In the genomic region with DNA sequence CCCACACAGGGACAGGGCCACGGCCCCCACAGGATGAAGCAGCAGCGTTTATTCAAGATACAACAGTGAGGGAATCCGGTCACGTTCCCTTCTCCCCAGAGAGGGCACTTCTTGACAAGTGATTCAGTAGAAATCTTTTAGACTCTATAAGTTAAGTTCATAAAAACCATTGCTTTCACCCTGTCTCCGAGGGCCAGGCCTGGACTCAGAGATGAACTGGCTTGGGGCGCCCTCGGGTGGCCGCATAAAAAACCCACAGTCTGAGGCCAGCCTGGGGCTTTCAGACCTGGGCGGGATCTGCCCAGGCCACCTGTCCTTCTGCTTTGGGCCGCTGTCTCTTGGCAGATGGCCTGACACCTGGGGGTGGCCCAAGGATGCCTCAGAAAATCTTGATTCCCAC, we compare ENCODE assay signal across 8 cellular contexts. TPM values are rescaled to one million over a fixed set of nuclear protein-coding genes. Genes with fewer than 3 reads are reported as not detected.
DNase-seq lines count a peak whose midpoint lies in the region; ATAC-seq and TF ChIP-seq lines count a peak whose summit lies in the region.
"Not testable (repeated sequence)": the region's sequence is repeated elsewhere in the genome, so short reads cannot be mapped to it uniquely, and the experiment has no call there.

No MANE protein-coding gene starts in this region.

- not testable (repeated sequence) for H2AFZ ChIP-seq in trophoblast cell (ENCODE audit: insufficient read depth, low read length, poor library complexity)

- CTCF ChIA-PET in activated CD4-positive, alpha-beta T cell treated with anti-CD3 and anti-CD28 coated beads, Interleukin-2, amount 10 ng/mL, durations not matched to agents 7 days and 5 days (lab: Charles Lee): not testable (repeated sequence)

- H3K36me3 Mint-ChIP-seq in activated CD4-positive, alpha-beta T cell treated with anti-CD3 and anti-CD28 coated beads, Interleukin-2, amount 10 ng/mL, durations not matched to agents 7 days and 5 days (ENCODE audit: low read depth): not testable (repeated sequence)

- not testable (repeated sequence) for H4K20me1 ChIP-seq in DOHH2 (ENCODE audit: control insufficient read depth, insufficient read depth, low read depth, low read length)

- peak; percentile 62 for ATAC-seq in body of pancreas

- not testable (repeated sequence) for H3K9me2 ChIP-seq in DOHH2 (replicated peaks; ENCODE audit: control insufficient read depth, low read length)

- not testable (repeated sequence) for H3K9me3 Mint-ChIP-seq in activated CD4-positive, alpha-beta T cell treated with anti-CD3 and anti-CD28 coated beads, Interleukin-2, amount 10 ng/mL, durations not matched to agents 7 days and 5 days

- not testable (repeated sequence) for H3K14ac ChIP-seq in trophoblast cell (ENCODE audit: low read length)

- H3K79me1 ChIP-seq in trophoblast cell (ENCODE audit: low read length): not testable (repeated sequence)

- not testable (repeated sequence) for TF ChIP-seq POLR2A in body of pancreas (IDR thresholded peaks at IDR 0.05)

- H3K4me1 ChIP-seq in DOHH2 (ENCODE audit: control insufficient read depth, low read length): peaks cover 11% of the 10 kb centered on the region
- not testable (repeated sequence) for H3K4me1 ChIP-seq in body of pancreas; left ventricle myocardium inferior; trophoblast cell (ENCODE audit: control insufficient read depth in 1 of 2, insufficient read depth in 2 of 2, low read length in 2 of 2)

- H3K27me3 ChIP-seq in DOHH2 (ENCODE audit: control insufficient read depth, low read length); body of pancreas; left ventricle myocardium inferior (ENCODE audit: low read depth); trophoblast cell (ENCODE audit: insufficient read depth, low read length): not testable (repeated sequence)

- not testable (repeated sequence) for H2BK120ac ChIP-seq in trophoblast cell (ENCODE audit: insufficient read depth, low read length, poor library complexity)

- H4K12ac ChIP-seq in trophoblast cell (ENCODE audit: low read depth, low read length): not testable (repeated sequence)

- not testable (repeated sequence) for H3K4me3 Mint-ChIP-seq in activated CD4-positive, alpha-beta T cell treated with anti-CD3 and anti-CD28 coated beads, Interleukin-2, amount 10 ng/mL, durations not matched to agents 7 days and 5 days

- not testable (repeated sequence) for H3K18ac ChIP-seq in trophoblast cell (ENCODE audit: low read length)

- not testable (repeated sequence) for H3K4me2 ChIP-seq in DOHH2 (ENCODE audit: low read length); trophoblast cell (ENCODE audit: low read length)

- not testable (repeated sequence) for H3K23ac ChIP-seq in trophoblast cell (ENCODE audit: low read length)

- DNase-seq in M059J (ENCODE audit: low read depth) (peak; percentile 68), OCI-M2 (lab: John Stamatoyannopoulos, UW; ENCODE audit: unreplicated experiment) (peak; percentile 17), body of pancreas (peak; percentile 72 to 87 (median 78)), left ventricle myocardium inferior (peak; percentile 72), trophoblast cell (peak; percentile 55 to 88)
- DNase-seq in activated CD4-positive, alpha-beta T cell treated with anti-CD3 and anti-CD28 coated beads, Interleukin-2, amount 10 ng/mL, durations not matched to agents 7 days and 5 days: peak; percentile 79
- DNase-seq in stimulated activated naive CD4-positive, alpha-beta T cell (lab: John Stamatoyannopoulos, UW): peak; percentile 31 to 46 (median 43)

- H2AK5ac ChIP-seq in trophoblast cell (ENCODE audit: low read length): not testable (repeated sequence)

- not testable (repeated sequence) for H2BK5ac ChIP-seq in trophoblast cell (ENCODE audit: low read depth, low read length, poor library complexity)

- peak; percentile 29 for TF ChIP-seq CTCF in DOHH2 (IDR thresholded peaks at IDR 0.05; ENCODE audit: low read depth, low read length, poor library complexity, severe bottlenecking)
- peak in 5 of 7 experiments; percentile 14 to 73 (median 35) for TF ChIP-seq CTCF in body of pancreas (IDR thresholded peaks at IDR 0.05)
- peak; percentile 54 for TF ChIP-seq CTCF in left ventricle myocardium inferior (IDR thresholded peaks at IDR 0.05; ENCODE audit: borderline replicate concordance)

- intact Hi-C loops in body of pancreas (cut with DNase I); left ventricle myocardium inferior (cut with micrococcal nuclease): not testable (repeated sequence)

- not testable (repeated sequence) for H3K4me3 ChIP-seq in DOHH2 (ENCODE audit: low read length); body of pancreas; left ventricle myocardium inferior; trophoblast cell (ENCODE audit: low read depth, low read length)

- not testable (repeated sequence) for H3F3A ChIP-seq in DOHH2 (ENCODE audit: control insufficient read depth, insufficient read depth)

- H3K9ac ChIP-seq in trophoblast cell (ENCODE audit: low read length): not testable (repeated sequence)

- H3K27ac Mint-ChIP-seq in activated CD4-positive, alpha-beta T cell treated with anti-CD3 and anti-CD28 coated beads, Interleukin-2, amount 10 ng/mL, durations not matched to agents 7 days and 5 days: peak overlapping the region; percentile 68

- H3K79me2 ChIP-seq in DOHH2 (ENCODE audit: control insufficient read depth, low read length); trophoblast cell (ENCODE audit: control insufficient read depth, insufficient read depth, low read length, poor library complexity): not testable (repeated sequence)

- POLR2A ChIA-PET in activated CD4-positive, alpha-beta T cell treated with anti-CD3 and anti-CD28 coated beads, Interleukin-2, amount 10 ng/mL, durations not matched to agents 7 days and 5 days (lab: Charles Lee): not testable (repeated sequence)

- not testable (repeated sequence) for H4K91ac ChIP-seq in trophoblast cell (ENCODE audit: low read depth, low read length)

- 14 to 30% methylated on average over 4 to 10 of the region's 10 CpGs for WGBS in body of pancreas, 2 donors
- no CpG with 5 or more reads among the region's 10 CpGs for WGBS in trophoblast cell (ENCODE audit: extremely low coverage, insufficient coverage, insufficient read length)

- H2BK12ac ChIP-seq in trophoblast cell (ENCODE audit: low read length): not testable (repeated sequence)

- H3K4me1 Mint-ChIP-seq in activated CD4-positive, alpha-beta T cell treated with anti-CD3 and anti-CD28 coated beads, Interleukin-2, amount 10 ng/mL, durations not matched to agents 7 days and 5 days: not testable (repeated sequence)

- not testable (repeated sequence) for H4K8ac ChIP-seq in trophoblast cell (ENCODE audit: low read depth, low read length)

- not testable (repeated sequence) for H3K9me3 ChIP-seq in DOHH2 (ENCODE audit: control insufficient read depth, insufficient read depth, low read length); body of pancreas; left ventricle myocardium inferior (replicated peaks); trophoblast cell (ENCODE audit: insufficient read depth, low read depth, low read length)

- H3K27ac ChIP-seq in DOHH2 (ENCODE audit: low read depth, low read length); body of pancreas; trophoblast cell (ENCODE audit: low read depth, low read length): not testable (repeated sequence)
- peak overlapping the region; percentile 62 for H3K27ac ChIP-seq in left ventricle myocardium inferior (replicated peaks)

- H3K27me3 Mint-ChIP-seq in activated CD4-positive, alpha-beta T cell treated with anti-CD3 and anti-CD28 coated beads, Interleukin-2, amount 10 ng/mL, durations not matched to agents 7 days and 5 days: not testable (repeated sequence)

- not testable (repeated sequence) for H3K4ac ChIP-seq in trophoblast cell (ENCODE audit: low read depth, low read length)

- H3K36me3 ChIP-seq in DOHH2 (ENCODE audit: control insufficient read depth, low read length); body of pancreas (replicated peaks in 1 of 2; ENCODE audit: insufficient read depth in 1 of 2, low read depth in 2 of 2); left ventricle myocardium inferior; trophoblast cell (ENCODE audit: control insufficient read depth in 1 of 2, insufficient read depth in 2 of 2, low read length in 2 of 2): not testable (repeated sequence)

RNA-seq across cellular contexts. Expression of gene SPECC1L, which starts 11.2 kb away (rescaled TPM):
- total RNA-seq in M059J (2014; rRNA removed; shearing (Covaris generic)): 13.9 and 22.4 TPM in 2 replicates
- total RNA-seq in activated CD4-positive, alpha-beta T cell treated with anti-CD3 and anti-CD28 coated beads, Interleukin-2, amount 10 ng/mL, durations not matched to agents 7 days and 5 days: 10 to 100 TPM; 53.1 to 59.5 TPM
- total RNA-seq in body of pancreas: 10 to 100 TPM; 23.1 to 26.0 TPM
- 51.9 TPM for total RNA-seq in left ventricle myocardium inferior
- polyA plus RNA-seq in trophoblast cell (2013): 28.4 and 30.4 TPM in 2 replicates

RNA-seq across cellular contexts. Expression of gene GGT5, which starts 14.6 kb away (rescaled TPM):
- total RNA-seq in M059J (2014; rRNA removed; shearing (Covaris generic)): not detected in 2 replicates
- total RNA-seq in activated CD4-positive, alpha-beta T cell treated with anti-CD3 and anti-CD28 coated beads, Interleukin-2, amount 10 ng/mL, durations not matched to agents 7 days and 5 days: under 1 TPM; 0.10 to 0.35 TPM
- total RNA-seq in body of pancreas: 10 to 100 TPM; 24.9 to 41.2 TPM
- 21.1 TPM for total RNA-seq in left ventricle myocardium inferior
- 8.2 and 9.1 TPM in 2 replicates for polyA plus RNA-seq in trophoblast cell (2013)

Comparison
In these comparisons a context has a peak if more than half of its experiments do, and no peak if none do; other contexts are left out.
1. DNase-seq: peak in every context shown above with its lines; median percentile 79 in activated CD4-positive, alpha-beta T cell treated with anti-CD3 and anti-CD28 coated beads, Interleukin-2, amount 10 ng/mL, durations not matched to agents 7 days and 5 days; 78 in body of pancreas; 72 in left ventricle myocardium inferior; 72 in trophoblast cell; 68 in M059J; 43 in stimulated activated naive CD4-positive, alpha-beta T cell; 17 in OCI-M2.
2. RNA of gene GGT5, which starts 14.6 kb away (total RNA-seq): 24.9 to 41.2 TPM in body of pancreas and 21.1 TPM in left ventricle myocardium inferior (single experiment); 0.10 to 0.35 TPM in activated CD4-positive, alpha-beta T cell treated with anti-CD3 and anti-CD28 coated beads, Interleukin-2, amount 10 ng/mL, durations not matched to agents 7 days and 5 days and not detected in M059J; every median in the first group is over 10 times any median in the second.
3. Peak in every context shown above with its lines, with median percentiles within 50 percentile points of each other: CTCF ChIP-seq.